Comparison of ENCODE assay signal across 19 cellular contexts in the genomic region with DNA sequence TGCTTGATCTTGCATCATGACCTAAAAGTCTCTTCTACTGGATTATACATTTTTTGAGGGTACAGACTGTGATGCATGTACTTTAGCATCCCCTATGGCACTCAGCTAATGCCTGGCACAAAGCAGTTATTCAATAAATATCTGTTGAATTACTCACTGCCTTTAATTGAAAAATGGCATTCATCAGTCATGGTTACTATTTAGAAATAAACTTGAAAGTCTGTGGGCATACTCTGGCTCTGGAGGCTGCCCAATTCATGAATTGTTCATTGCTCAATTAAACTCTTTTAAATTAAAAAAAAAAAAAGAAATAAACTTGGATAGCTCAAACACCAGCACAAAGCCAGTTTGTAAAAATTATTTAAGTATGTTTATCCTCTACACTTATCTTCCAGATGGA. TPM values are rescaled to one million over a fixed set of nuclear protein-coding genes. Genes with fewer than 3 reads are reported as not detected.
"Had no signal": no experiment of that assay in that cellular context is flagged by ENCODE, and none has a peak within 500 bp of the region (broad histone marks: within the 10 kb centered on the region; RNA-seq: fewer than 3 reads in every experiment).

No MANE protein-coding gene starts in this region.

- H3K4me3 Mint-ChIP-seq: effector memory CD8-positive, alpha-beta T cell; naive thymus-derived CD8-positive, alpha-beta T cell; stimulated activated effector memory CD8-positive, alpha-beta T cell treated with anti-CD3 and anti-CD28 coated beads, Interleukin-12 subunit alpha, Interleukin-12 subunit beta, amount 100 ng/mL, for 72 hours; type B pancreatic cell had no signal

- H3K36me3 ChIP-seq: neutrophil, thyroid gland had no signal

- ATAC-seq: effector memory CD8-positive, alpha-beta T cell; heart left ventricle; left lobe of liver; mucosa of descending colon; naive thymus-derived CD8-positive, alpha-beta T cell; right cardiac atrium; stimulated activated effector memory CD8-positive, alpha-beta T cell treated with anti-CD3 and anti-CD28 coated beads, Interleukin-12 subunit alpha, Interleukin-12 subunit beta, amount 100 ng/mL, for 72 hours; stimulated activated naive CD8-positive, alpha-beta T cell treated with anti-CD3 and anti-CD28 coated beads, Interleukin-15, Interleukin-2, amounts not matched to agents 100 U/mL and 50 U/mL, for 24 hours had no signal

- H3K27me3 ChIP-seq: heart left ventricle, neutrophil, suprapubic skin, thyroid gland had no signal

- H3K36me3 Mint-ChIP-seq: naive thymus-derived CD8-positive, alpha-beta T cell; stimulated activated effector memory CD8-positive, alpha-beta T cell treated with anti-CD3 and anti-CD28 coated beads, Interleukin-12 subunit alpha, Interleukin-12 subunit beta, amount 100 ng/mL, for 72 hours had no signal

- H3K27ac ChIP-seq: heart left ventricle, neutrophil, suprapubic skin, thyroid gland had no signal

- H3K9me3 Mint-ChIP-seq: effector memory CD8-positive, alpha-beta T cell; stimulated activated effector memory CD8-positive, alpha-beta T cell treated with anti-CD3 and anti-CD28 coated beads, Interleukin-12 subunit alpha, Interleukin-12 subunit beta, amount 100 ng/mL, for 72 hours; type B pancreatic cell had no signal

- H3K27me3 Mint-ChIP-seq: effector memory CD8-positive, alpha-beta T cell; naive thymus-derived CD8-positive, alpha-beta T cell; type B pancreatic cell had no signal

- DNase-seq: effector memory CD8-positive, alpha-beta T cell; erythroblast; heart left ventricle; hippocampal formation; kidney glomerular epithelial cell; mucosa of descending colon; naive thymus-derived CD8-positive, alpha-beta T cell; right cardiac atrium; stimulated activated CD4-positive, alpha-beta T cell treated with anti-CD3 and anti-CD28 coated beads, Interleukin-4, amount 100 ng/mL, for 1 hour; stimulated activated CD8-positive, alpha-beta memory T cell treated with anti-CD3 and anti-CD28 coated beads, Interleukin-4, amount 100 ng/mL, for 48 hours; stimulated activated naive CD8-positive, alpha-beta T cell treated with anti-CD3 and anti-CD28 coated beads, Interleukin-15, Interleukin-2, amounts not matched to agents 100 U/mL and 50 U/mL, for 24 hours; thyroid gland had no signal

- H3K27ac Mint-ChIP-seq: effector memory CD8-positive, alpha-beta T cell; naive thymus-derived CD8-positive, alpha-beta T cell; stimulated activated effector memory CD8-positive, alpha-beta T cell treated with anti-CD3 and anti-CD28 coated beads, Interleukin-12 subunit alpha, Interleukin-12 subunit beta, amount 100 ng/mL, for 72 hours; type B pancreatic cell had no signal

- H3K9me3 ChIP-seq: heart left ventricle, mucosa of descending colon, neutrophil, suprapubic skin, thyroid gland had no signal

- H3K4me1 Mint-ChIP-seq: stimulated activated effector memory CD8-positive, alpha-beta T cell treated with anti-CD3 and anti-CD28 coated beads, Interleukin-12 subunit alpha, Interleukin-12 subunit beta, amount 100 ng/mL, for 72 hours had no signal

- H3K4me1 ChIP-seq: suprapubic skin, thyroid gland had no signal

- FAIRE-seq: frontal cortex, urothelium cell line had no signal

- H3K4me3 ChIP-seq: heart left ventricle, mucosa of descending colon, suprapubic skin, thyroid gland had no signal

RNA-seq across cellular contexts. Expression of gene NHSL1, which starts 55.3 kb away (rescaled TPM):
- polyA plus RNA-seq: naive thymus-derived CD8-positive, alpha-beta T cell had no signal
